ENCODE assay signal across 9 cellular contexts in the genomic region with DNA sequence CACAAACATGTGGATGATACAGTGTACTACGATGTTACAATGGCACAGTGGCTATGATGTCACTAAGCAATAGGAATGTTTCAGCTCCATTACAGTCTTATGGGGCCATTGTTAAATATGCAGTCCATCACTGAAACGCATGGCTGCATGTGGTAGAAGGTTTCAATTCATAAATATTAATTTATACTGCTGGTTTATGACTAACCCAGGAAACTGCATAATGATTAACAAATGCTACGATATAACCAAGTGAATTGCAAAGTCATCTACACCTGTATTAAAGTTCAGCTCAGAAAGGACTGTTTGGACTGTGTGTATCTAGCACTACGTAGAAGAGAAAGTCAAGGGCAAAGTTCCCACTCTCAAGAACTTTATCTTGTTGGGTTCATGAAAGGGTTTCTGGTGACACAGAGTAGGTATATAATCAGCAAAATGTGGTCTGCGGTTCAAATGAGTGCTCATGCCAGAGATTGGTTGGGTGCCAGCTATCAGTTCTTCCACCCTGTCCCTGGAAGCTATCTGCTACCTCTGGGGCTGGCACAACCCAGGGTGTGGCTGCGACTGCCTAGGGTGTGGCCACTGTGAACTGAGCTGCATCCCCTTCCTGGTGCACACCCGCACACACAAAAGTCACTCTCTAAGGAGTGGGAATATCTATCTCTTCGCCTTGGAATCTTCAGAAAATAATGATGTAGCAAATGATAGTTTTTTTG. TPM values are rescaled to one million over a fixed set of nuclear protein-coding genes. Genes with fewer than 3 reads are reported as not detected.
DNase-seq lines count a peak whose midpoint lies in the region; ATAC-seq and TF ChIP-seq lines count a peak whose summit lies in the region.
"Had no signal": no experiment of that assay in that cellular context is flagged by ENCODE, and none has a peak within 500 bp of the region (broad histone marks: within the 10 kb centered on the region; RNA-seq: fewer than 3 reads in every experiment).

No MANE protein-coding gene starts in this region.

- intact Hi-C loops in head of caudate nucleus (cut with DNase I) = no loop called here

- peak overlapping the region; percentile 55 for H3K27ac Mint-ChIP-seq in activated T-helper 17 cell treated with anti-CD3 and anti-CD28 coated beads, Interleukin-2, amount 50 U/mL, for 72 hours
- no peak overlapping the region for H3K27ac Mint-ChIP-seq in GM23338

- peaks cover 8% of the 10 kb centered on the region; the same call in 1 of the 2 replicates for H3K4me1 ChIP-seq in GM23338 (ENCODE audit: insufficient read depth)

- no peaks in the 10 kb centered on the region for H3K27me3 Mint-ChIP-seq in activated T-helper 17 cell treated with anti-CD3 and anti-CD28 coated beads, Interleukin-2, amount 50 U/mL, for 72 hours
- H3K27me3 Mint-ChIP-seq in GM23338 (ENCODE audit: insufficient read depth, low read depth, poor library complexity) = no peaks in the 10 kb centered on the region

- no peak for TF ChIP-seq CTCF in GM23338 (conservative IDR thresholded peaks at IDR 0.05; ENCODE audit: low read depth in 2 of 2)

- H3K4me2 ChIP-seq in GM23338 = no peak overlapping the region

- H4K20me1 ChIP-seq in GM23338 (replicated peaks; ENCODE audit: insufficient read depth) = peaks cover 18% of the 10 kb centered on the region

- H3F3A ChIP-seq in GM23338 (replicated peaks; ENCODE audit: low read depth) = no peaks in the 10 kb centered on the region

- no peaks in the 10 kb centered on the region; the same call in 1 of the 2 replicates for H3K36me3 ChIP-seq in GM23338 (ENCODE audit: insufficient read depth)

- H3K79me2 ChIP-seq in GM23338 (replicated peaks; ENCODE audit: insufficient read depth) = peaks cover 41% of the 10 kb centered on the region

- H3K27ac ChIP-seq in GM23338 (ENCODE audit: low read depth) = no peak overlapping the region

- H3K9me3 Mint-ChIP-seq in activated T-helper 17 cell treated with anti-CD3 and anti-CD28 coated beads, Interleukin-2, amount 50 U/mL, for 72 hours = no peaks in the 10 kb centered on the region
- no peaks in the 10 kb centered on the region for H3K9me3 Mint-ChIP-seq in GM23338

- peaks cover 19% of the 10 kb centered on the region for H3K4me1 Mint-ChIP-seq in activated T-helper 17 cell treated with anti-CD3 and anti-CD28 coated beads, Interleukin-2, amount 50 U/mL, for 72 hours
- H3K4me1 Mint-ChIP-seq in GM23338 = peaks cover 5% of the 10 kb centered on the region; the same call in 2 of the 3 replicates

- H2AFZ ChIP-seq in GM23338 = no peak overlapping the region

- no peaks in the 10 kb centered on the region for H3K9me2 ChIP-seq in GM23338 (ENCODE audit: insufficient read depth)

- no peaks in the 10 kb centered on the region for H3K27me3 ChIP-seq in GM23338 (ENCODE audit: insufficient read depth)

- no peak overlapping the region for H3K4me3 ChIP-seq in GM23338

- H3K4me3 Mint-ChIP-seq in activated T-helper 17 cell treated with anti-CD3 and anti-CD28 coated beads, Interleukin-2, amount 50 U/mL, for 72 hours = peak overlapping the region; percentile 21
- H3K4me3 Mint-ChIP-seq in GM23338 = no peak overlapping the region

- peaks cover 13% of the 10 kb centered on the region for H3K36me3 Mint-ChIP-seq in activated T-helper 17 cell treated with anti-CD3 and anti-CD28 coated beads, Interleukin-2, amount 50 U/mL, for 72 hours (ENCODE audit: low read depth)
- H3K36me3 Mint-ChIP-seq in GM23338 (ENCODE audit: low read depth) = peaks cover 1% of the 10 kb centered on the region; the same call in 1 of the 3 replicates

- ATAC-seq in HG02981 (IDR thresholded peaks at IDR 0.05; ENCODE audit: unreplicated experiment) (peak; percentile 52), GM23338 (no peak)
- peak; percentile 92 for ATAC-seq in activated T-helper 17 cell treated with anti-CD3 and anti-CD28 coated beads, Interleukin-2, amount 50 U/mL, for 72 hours (replicated peaks)

- DNase-seq in SIG-M5 treated with dmso at 0.1 percent for 504 hours (lab: John Stamatoyannopoulos, UW; ENCODE audit: unreplicated experiment) (peak; percentile 20), SIG-M5 (lab: John Stamatoyannopoulos, UW) (no peak), mucosa of gallbladder (ENCODE audit: low spot score) (peak; percentile 85), GM23338 (ENCODE audit: low spot score) (no peak), HPDE6-E6E7 (ENCODE audit: extremely low spot score) (no peak), head of caudate nucleus (no peak)
- DNase-seq: dermis blood vessel endothelial cell had no signal

TF ChIP-seq in GM23338, 12 proteins besides CTCF, POLR2A, EP300 and RAD21 (continues in another document):
- no peak for TF ChIP-seq POLR2AphosphoS5 (IDR thresholded peaks at IDR 0.05; ENCODE audit: low read depth)
- TF ChIP-seq, protein P1, sequence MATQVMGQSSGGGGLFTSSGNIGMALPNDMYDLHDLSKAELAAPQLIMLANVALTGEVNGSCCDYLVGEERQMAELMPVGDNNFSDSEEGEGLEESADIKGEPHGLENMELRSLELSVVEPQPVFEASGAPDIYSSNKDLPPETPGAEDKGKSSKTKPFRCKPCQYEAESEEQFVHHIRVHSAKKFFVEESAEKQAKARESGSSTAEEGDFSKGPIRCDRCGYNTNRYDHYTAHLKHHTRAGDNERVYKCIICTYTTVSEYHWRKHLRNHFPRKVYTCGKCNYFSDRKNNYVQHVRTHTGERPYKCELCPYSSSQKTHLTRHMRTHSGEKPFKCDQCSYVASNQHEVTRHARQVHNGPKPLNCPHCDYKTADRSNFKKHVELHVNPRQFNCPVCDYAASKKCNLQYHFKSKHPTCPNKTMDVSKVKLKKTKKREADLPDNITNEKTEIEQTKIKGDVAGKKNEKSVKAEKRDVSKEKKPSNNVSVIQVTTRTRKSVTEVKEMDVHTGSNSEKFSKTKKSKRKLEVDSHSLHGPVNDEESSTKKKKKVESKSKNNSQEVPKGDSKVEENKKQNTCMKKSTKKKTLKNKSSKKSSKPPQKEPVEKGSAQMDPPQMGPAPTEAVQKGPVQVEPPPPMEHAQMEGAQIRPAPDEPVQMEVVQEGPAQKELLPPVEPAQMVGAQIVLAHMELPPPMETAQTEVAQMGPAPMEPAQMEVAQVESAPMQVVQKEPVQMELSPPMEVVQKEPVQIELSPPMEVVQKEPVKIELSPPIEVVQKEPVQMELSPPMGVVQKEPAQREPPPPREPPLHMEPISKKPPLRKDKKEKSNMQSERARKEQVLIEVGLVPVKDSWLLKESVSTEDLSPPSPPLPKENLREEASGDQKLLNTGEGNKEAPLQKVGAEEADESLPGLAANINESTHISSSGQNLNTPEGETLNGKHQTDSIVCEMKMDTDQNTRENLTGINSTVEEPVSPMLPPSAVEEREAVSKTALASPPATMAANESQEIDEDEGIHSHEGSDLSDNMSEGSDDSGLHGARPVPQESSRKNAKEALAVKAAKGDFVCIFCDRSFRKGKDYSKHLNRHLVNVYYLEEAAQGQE (IDR thresholded peaks at IDR 0.05; ENCODE audit: unreplicated experiment) = no peak
- TF ChIP-seq, protein P2, sequence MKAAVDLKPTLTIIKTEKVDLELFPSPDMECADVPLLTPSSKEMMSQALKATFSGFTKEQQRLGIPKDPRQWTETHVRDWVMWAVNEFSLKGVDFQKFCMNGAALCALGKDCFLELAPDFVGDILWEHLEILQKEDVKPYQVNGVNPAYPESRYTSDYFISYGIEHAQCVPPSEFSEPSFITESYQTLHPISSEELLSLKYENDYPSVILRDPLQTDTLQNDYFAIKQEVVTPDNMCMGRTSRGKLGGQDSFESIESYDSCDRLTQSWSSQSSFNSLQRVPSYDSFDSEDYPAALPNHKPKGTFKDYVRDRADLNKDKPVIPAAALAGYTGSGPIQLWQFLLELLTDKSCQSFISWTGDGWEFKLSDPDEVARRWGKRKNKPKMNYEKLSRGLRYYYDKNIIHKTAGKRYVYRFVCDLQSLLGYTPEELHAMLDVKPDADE (IDR thresholded peaks at IDR 0.05) = no peak
- no peak for TF ChIP-seq JUNB (IDR thresholded peaks at IDR 0.05; ENCODE audit: unreplicated experiment)

RNA-seq across cellular contexts. Expression of a gene that starts 14.8 kb away (rescaled TPM):
- total RNA-seq in activated T-helper 17 cell treated with anti-CD3 and anti-CD28 coated beads, Interleukin-2, amount 50 U/mL, for 72 hours = 10 to 100 TPM; 42.1 to 57.9 TPM
- total RNA-seq in mucosa of gallbladder = 281 TPM
- total RNA-seq in GM23338 (2014; rRNA removed; shearing (Covaris generic)) = 84.5 and 107 TPM in 2 replicates
- polyA plus RNA-seq in GM23338 (2016; fragmentation: Nextera tagmentation; extraction: Ambion mirVana) = 262 and 286 TPM in 2 replicates

RNA-seq across cellular contexts. Expression of a gene that starts 52.6 kb away (rescaled TPM):
- total RNA-seq in activated T-helper 17 cell treated with anti-CD3 and anti-CD28 coated beads, Interleukin-2, amount 50 U/mL, for 72 hours = 10 to 100 TPM; 18.8 to 35.4 TPM
- total RNA-seq in mucosa of gallbladder = 77.3 TPM
- 58.5 and 59.2 TPM in 2 replicates for total RNA-seq in GM23338 (2014; rRNA removed; shearing (Covaris generic))
- 37.7 and 50.6 TPM in 2 replicates for polyA plus RNA-seq in GM23338 (2016; fragmentation: Nextera tagmentation; extraction: Ambion mirVana)

Comparison
In these comparisons a context has a peak if more than half of its experiments do, and no peak if none do; other contexts are left out.
1. DNase-seq: peak in SIG-M5 treated with dmso at 0.1 percent for 504 hours (single experiment) and mucosa of gallbladder (single experiment); none in SIG-M5 (single experiment), GM23338 (single experiment), HPDE6-E6E7 (single experiment) and head of caudate nucleus (0 of 42).